In the genomic region with DNA sequence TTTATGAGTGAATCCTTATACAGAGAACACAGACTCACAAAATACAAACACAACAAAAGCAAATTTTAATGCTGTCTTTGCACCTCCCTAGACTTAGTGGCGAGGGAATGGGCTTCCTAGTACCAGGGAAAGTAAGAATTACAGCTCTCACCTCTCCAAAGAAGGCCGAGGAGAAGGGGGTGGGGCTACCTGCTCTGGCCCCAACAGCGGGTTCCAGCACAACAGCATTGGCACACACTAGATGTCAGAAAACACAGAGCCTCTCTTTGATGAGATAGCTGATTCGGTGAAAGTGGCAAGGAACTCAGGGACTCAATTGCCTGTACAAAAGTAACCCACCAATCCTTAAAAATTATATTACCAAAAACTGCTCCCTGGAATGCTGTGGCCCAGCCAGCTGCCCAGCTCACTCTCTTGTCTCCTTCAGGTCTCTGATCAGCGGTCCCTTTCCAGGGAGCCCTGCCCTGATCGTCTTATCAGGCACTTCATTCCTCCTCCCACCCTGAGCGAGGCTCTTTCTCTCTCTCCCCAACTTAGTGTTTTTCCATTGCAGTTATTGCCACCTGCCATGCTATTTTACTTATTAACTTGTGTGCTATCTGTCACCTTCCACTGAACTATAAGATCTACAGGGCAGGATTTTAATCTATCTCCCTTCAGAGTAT, we compare ENCODE assay signal across 24 cellular contexts. TPM values are rescaled to one million over a fixed set of nuclear protein-coding genes. Genes with fewer than 3 reads are reported as not detected.
"Had no signal": no experiment of that assay in that cellular context is flagged by ENCODE, and none has a peak within 500 bp of the region (broad histone marks: within the 10 kb centered on the region; RNA-seq: fewer than 3 reads in every experiment).

No MANE protein-coding gene starts in this region.

- H3K4me3 ChIP-seq: pancreas had no signal

- H3K4me3 Mint-ChIP-seq: activated CD4-positive, alpha-beta T cell treated with anti-CD3 and anti-CD28 coated beads, Interleukin-2, amount 10 ng/mL, durations not matched to agents 24 days and 14 days; activated CD8-positive, alpha-beta memory T cell treated with anti-CD3 and anti-CD28 coated beads, Interleukin-2, amount 10 ng/mL, durations not matched to agents 7 days and 5 days; activated CD8-positive, alpha-beta T cell treated with anti-CD3 and anti-CD28 coated beads for 36 hours; activated naive CD4-positive, alpha-beta T cell treated with anti-CD3 and anti-CD28 coated beads, Interleukin-2, amount 50 U/mL, for 24 hours; brain; dendritic cell treated with granulocyte-macrophage colony-stimulating factor and Interleukin-4, amounts not matched to agents 40 ng/mL and 50 ng/mL, for 4 days; natural killer cell treated with Interleukin-12 subunit alpha and Interleukin-12 subunit beta and Interleukin-15 and Interleukin-18, amount 100 ng/mL, for 72 hours; stimulated activated memory B cell treated with anti-CD40 and anti-IgM and Interleukin-4, amounts not matched to agents 10 μg/mL and 1 μg/mL and 100 μg/mL, for 72 hours; T-helper 1 cell treated with Interleukin-12 subunit alpha and Interleukin-12 subunit beta and Interleukin-4 antibody, amounts not matched to agents 30 μg/mL and 1 μg/mL, for 36 hours had no signal

- H3K36me3 Mint-ChIP-seq: activated CD8-positive, alpha-beta memory T cell treated with anti-CD3 and anti-CD28 coated beads, Interleukin-2, amount 10 ng/mL, durations not matched to agents 7 days and 5 days; brain; natural killer cell treated with Interleukin-12 subunit alpha and Interleukin-12 subunit beta and Interleukin-15 and Interleukin-18, amount 100 ng/mL, for 72 hours; stimulated activated memory B cell treated with anti-CD40 and anti-IgM and Interleukin-4, amounts not matched to agents 10 μg/mL and 1 μg/mL and 100 μg/mL, for 72 hours had no signal

- H3K4me1 Mint-ChIP-seq: activated CD4-positive, alpha-beta T cell treated with anti-CD3 and anti-CD28 coated beads, Interleukin-2, amount 10 ng/mL, durations not matched to agents 24 days and 14 days; activated CD8-positive, alpha-beta memory T cell treated with anti-CD3 and anti-CD28 coated beads, Interleukin-2, amount 10 ng/mL, durations not matched to agents 7 days and 5 days; activated naive CD4-positive, alpha-beta T cell treated with anti-CD3 and anti-CD28 coated beads, Interleukin-2, amount 50 U/mL, for 24 hours; brain; stimulated activated memory B cell treated with anti-CD40 and anti-IgM and Interleukin-4, amounts not matched to agents 10 μg/mL and 1 μg/mL and 100 μg/mL, for 72 hours had no signal

- H3K9me3 ChIP-seq: neutrophil, pancreas had no signal

- FAIRE-seq: pancreas had no signal

- H3K36me3 ChIP-seq: neutrophil, pancreas had no signal

- H3K27me3 Mint-ChIP-seq: activated naive CD4-positive, alpha-beta T cell treated with anti-CD3 and anti-CD28 coated beads, Interleukin-2, amount 50 U/mL, for 24 hours; dendritic cell treated with granulocyte-macrophage colony-stimulating factor and Interleukin-4, amounts not matched to agents 40 ng/mL and 50 ng/mL, for 4 days had no signal

- H3K27me3 ChIP-seq: pancreas had no signal

- H3K4me1 ChIP-seq: foreskin keratinocyte, pancreas had no signal

- ATAC-seq: activated CD4-positive, CD25-positive, alpha-beta regulatory T cell treated with anti-CD3 and anti-CD28 coated beads, Interleukin-2, amount 50 U/mL, for 24 hours; activated CD8-positive, alpha-beta memory T cell treated with anti-CD3 and anti-CD28 coated beads, Interleukin-2, amount 10 ng/mL, durations not matched to agents 7 days and 5 days; activated CD8-positive, alpha-beta T cell treated with anti-CD3 and anti-CD28 coated beads for 36 hours; foreskin keratinocyte; left ventricle myocardium superior; natural killer cell treated with Interleukin-12 subunit alpha and Interleukin-12 subunit beta and Interleukin-15 and Interleukin-18, amount 100 ng/mL, for 72 hours; pancreas; stimulated activated memory B cell treated with anti-CD40 and anti-IgM and Interleukin-4, amounts not matched to agents 10 μg/mL and 1 μg/mL and 100 μg/mL, for 72 hours had no signal

- H3K27ac Mint-ChIP-seq: activated CD4-positive, alpha-beta T cell treated with anti-CD3 and anti-CD28 coated beads, Interleukin-2, amount 10 ng/mL, durations not matched to agents 24 days and 14 days; activated CD8-positive, alpha-beta memory T cell treated with anti-CD3 and anti-CD28 coated beads, Interleukin-2, amount 10 ng/mL, durations not matched to agents 7 days and 5 days; activated CD8-positive, alpha-beta T cell treated with anti-CD3 and anti-CD28 coated beads for 36 hours; activated naive CD4-positive, alpha-beta T cell treated with anti-CD3 and anti-CD28 coated beads, Interleukin-2, amount 50 U/mL, for 24 hours; brain; dendritic cell treated with granulocyte-macrophage colony-stimulating factor and Interleukin-4, amounts not matched to agents 40 ng/mL and 50 ng/mL, for 4 days; natural killer cell treated with Interleukin-12 subunit alpha and Interleukin-12 subunit beta and Interleukin-15 and Interleukin-18, amount 100 ng/mL, for 72 hours; stimulated activated memory B cell treated with anti-CD40 and anti-IgM and Interleukin-4, amounts not matched to agents 10 μg/mL and 1 μg/mL and 100 μg/mL, for 72 hours; T-helper 1 cell treated with Interleukin-12 subunit alpha and Interleukin-12 subunit beta and Interleukin-4 antibody, amounts not matched to agents 30 μg/mL and 1 μg/mL, for 36 hours had no signal

- H3K9me3 Mint-ChIP-seq: activated CD4-positive, alpha-beta T cell treated with anti-CD3 and anti-CD28 coated beads, Interleukin-2, amount 10 ng/mL, durations not matched to agents 24 days and 14 days; activated CD8-positive, alpha-beta T cell treated with anti-CD3 and anti-CD28 coated beads for 36 hours; activated naive CD4-positive, alpha-beta T cell treated with anti-CD3 and anti-CD28 coated beads, Interleukin-2, amount 50 U/mL, for 24 hours; dendritic cell treated with granulocyte-macrophage colony-stimulating factor and Interleukin-4, amounts not matched to agents 40 ng/mL and 50 ng/mL, for 4 days; natural killer cell treated with Interleukin-12 subunit alpha and Interleukin-12 subunit beta and Interleukin-15 and Interleukin-18, amount 100 ng/mL, for 72 hours; stimulated activated memory B cell treated with anti-CD40 and anti-IgM and Interleukin-4, amounts not matched to agents 10 μg/mL and 1 μg/mL and 100 μg/mL, for 72 hours; T-helper 1 cell treated with Interleukin-12 subunit alpha and Interleukin-12 subunit beta and Interleukin-4 antibody, amounts not matched to agents 30 μg/mL and 1 μg/mL, for 36 hours had no signal

- DNase-seq: activated CD4-positive, alpha-beta T cell treated with anti-CD3 and anti-CD28 coated beads, Interleukin-2, amount 10 ng/mL, durations not matched to agents 24 days and 14 days; activated CD8-positive, alpha-beta memory T cell treated with anti-CD3 and anti-CD28 coated beads, Interleukin-2, amount 10 ng/mL, durations not matched to agents 7 days and 5 days; activated CD8-positive, alpha-beta T cell treated with anti-CD3 and anti-CD28 coated beads for 36 hours; activated gamma-delta T cell treated with Interleukin-2 at 50 U/mL for 16 hours; anterior cingulate cortex; effector CD8-positive, alpha-beta T cell; erythroblast; foreskin keratinocyte; kidney glomerular epithelial cell; left ventricle myocardium superior; midbrain; pancreas; stimulated activated CD4-positive, alpha-beta T cell treated with anti-CD3 and anti-CD28 coated beads, Interleukin-2, amount 100 ng/mL, for 24 hours; T1000; trophoblast cell had no signal

- H3K27ac ChIP-seq: foreskin keratinocyte, neutrophil, pancreas had no signal

RNA-seq across cellular contexts. Expression of gene SPON1, which starts 30.7 kb away (rescaled TPM):
- total RNA-seq: activated CD8-positive, alpha-beta memory T cell treated with anti-CD3 and anti-CD28 coated beads, Interleukin-2, amount 10 ng/mL, durations not matched to agents 7 days and 5 days; foreskin keratinocyte; pulmonary artery endothelial cell had no signal
- polyA plus RNA-seq: foreskin keratinocyte had no signal
